In the genomic region with DNA sequence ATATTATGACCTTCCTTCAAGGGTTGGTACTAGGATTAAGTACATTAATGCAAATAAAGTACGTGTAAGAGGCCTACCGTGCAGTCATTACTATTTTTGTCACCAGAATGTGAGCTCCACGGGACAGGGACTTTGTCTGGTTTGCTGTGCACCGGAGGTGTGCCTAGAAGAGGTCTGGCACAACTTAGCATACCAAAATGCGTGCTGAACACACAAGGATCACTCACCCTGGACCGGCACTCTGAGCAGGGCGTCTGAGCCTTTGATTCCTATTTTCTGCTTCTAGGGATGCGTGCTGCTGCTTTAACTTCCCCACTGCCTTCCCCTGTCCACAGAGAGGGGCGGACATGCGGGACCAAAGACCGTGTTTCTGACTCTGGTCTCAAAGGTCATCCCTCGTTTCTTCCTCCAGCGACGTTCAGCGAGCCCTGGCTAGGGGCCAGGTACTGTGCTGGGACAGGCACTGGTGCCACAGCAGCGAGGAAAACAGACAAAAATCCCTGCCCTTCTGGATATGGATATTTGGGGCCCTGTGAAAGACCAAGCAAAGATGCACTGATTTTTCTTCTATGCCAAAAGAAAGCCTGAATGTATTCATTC, we compare ENCODE assay signal across 1 cellular context.
TF ChIP-seq lines count a peak whose summit lies in the region.

No MANE protein-coding gene starts in this region.

TF ChIP-seq in HepG2, 621 proteins besides CTCF, POLR2A, EP300 and RAD21:
- TF ChIP-seq, protein P1, sequence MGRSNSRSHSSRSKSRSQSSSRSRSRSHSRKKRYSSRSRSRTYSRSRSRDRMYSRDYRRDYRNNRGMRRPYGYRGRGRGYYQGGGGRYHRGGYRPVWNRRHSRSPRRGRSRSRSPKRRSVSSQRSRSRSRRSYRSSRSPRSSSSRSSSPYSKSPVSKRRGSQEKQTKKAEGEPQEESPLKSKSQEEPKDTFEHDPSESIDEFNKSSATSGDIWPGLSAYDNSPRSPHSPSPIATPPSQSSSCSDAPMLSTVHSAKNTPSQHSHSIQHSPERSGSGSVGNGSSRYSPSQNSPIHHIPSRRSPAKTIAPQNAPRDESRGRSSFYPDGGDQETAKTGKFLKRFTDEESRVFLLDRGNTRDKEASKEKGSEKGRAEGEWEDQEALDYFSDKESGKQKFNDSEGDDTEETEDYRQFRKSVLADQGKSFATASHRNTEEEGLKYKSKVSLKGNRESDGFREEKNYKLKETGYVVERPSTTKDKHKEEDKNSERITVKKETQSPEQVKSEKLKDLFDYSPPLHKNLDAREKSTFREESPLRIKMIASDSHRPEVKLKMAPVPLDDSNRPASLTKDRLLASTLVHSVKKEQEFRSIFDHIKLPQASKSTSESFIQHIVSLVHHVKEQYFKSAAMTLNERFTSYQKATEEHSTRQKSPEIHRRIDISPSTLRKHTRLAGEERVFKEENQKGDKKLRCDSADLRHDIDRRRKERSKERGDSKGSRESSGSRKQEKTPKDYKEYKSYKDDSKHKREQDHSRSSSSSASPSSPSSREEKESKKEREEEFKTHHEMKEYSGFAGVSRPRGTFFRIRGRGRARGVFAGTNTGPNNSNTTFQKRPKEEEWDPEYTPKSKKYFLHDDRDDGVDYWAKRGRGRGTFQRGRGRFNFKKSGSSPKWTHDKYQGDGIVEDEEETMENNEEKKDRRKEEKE (IDR thresholded peaks at IDR 0.05), result no peak
- peak; percentile 8; the same call in 1 of the 2 replicates for TF ChIP-seq HDAC1 (CRISPR knock-in tag; IDR thresholded peaks at IDR 0.05)
- no peak for TF ChIP-seq FOXP1 (IDR thresholded peaks at IDR 0.05)
- TF ChIP-seq FOXP1 (CRISPR knock-in tag; IDR thresholded peaks at IDR 0.05), result no peak
- no peak for TF ChIP-seq ZBTB42 (CRISPR knock-in tag; IDR thresholded peaks at IDR 0.05)
- no peak for TF ChIP-seq EED (CRISPR knock-in tag; IDR thresholded peaks at IDR 0.05)
- TF ChIP-seq ZNF792 (CRISPR knock-in tag; IDR thresholded peaks at IDR 0.05), result no peak
- peak; percentile 39 for TF ChIP-seq HNF4G (IDR thresholded peaks at IDR 0.05; ENCODE audit: borderline replicate concordance, low read depth, low read length)
- TF ChIP-seq HNF4G (CRISPR knock-in tag; IDR thresholded peaks at IDR 0.05; ENCODE audit: borderline replicate concordance, low read depth), result no peak
- no peak for TF ChIP-seq ZSCAN29 (CRISPR knock-in tag; conservative IDR thresholded peaks at IDR 0.05)
- TF ChIP-seq, protein P2, sequence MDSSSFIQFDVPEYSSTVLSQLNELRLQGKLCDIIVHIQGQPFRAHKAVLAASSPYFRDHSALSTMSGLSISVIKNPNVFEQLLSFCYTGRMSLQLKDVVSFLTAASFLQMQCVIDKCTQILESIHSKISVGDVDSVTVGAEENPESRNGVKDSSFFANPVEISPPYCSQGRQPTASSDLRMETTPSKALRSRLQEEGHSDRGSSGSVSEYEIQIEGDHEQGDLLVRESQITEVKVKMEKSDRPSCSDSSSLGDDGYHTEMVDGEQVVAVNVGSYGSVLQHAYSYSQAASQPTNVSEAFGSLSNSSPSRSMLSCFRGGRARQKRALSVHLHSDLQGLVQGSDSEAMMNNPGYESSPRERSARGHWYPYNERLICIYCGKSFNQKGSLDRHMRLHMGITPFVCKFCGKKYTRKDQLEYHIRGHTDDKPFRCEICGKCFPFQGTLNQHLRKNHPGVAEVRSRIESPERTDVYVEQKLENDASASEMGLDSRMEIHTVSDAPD (CRISPR knock-in tag; IDR thresholded peaks at IDR 0.05), result no peak
- TF ChIP-seq SALL1 (CRISPR knock-in tag; IDR thresholded peaks at IDR 0.05), result peak; percentile 35; the same call in 1 of the 2 replicates
- 0 out of 2 replicates have a peak, but pooled peaks have one; percentile 29 for TF ChIP-seq ZNF501 (CRISPR knock-in tag; IDR thresholded peaks at IDR 0.05)
- no peak for TF ChIP-seq ZNF350 (CRISPR knock-in tag; IDR thresholded peaks at IDR 0.05; ENCODE audit: borderline replicate concordance, low read depth)
- no peak for TF ChIP-seq ASH2L (IDR thresholded peaks at IDR 0.05; ENCODE audit: insufficient read length, low read depth, low read length)
- 0 out of 2 replicates have a peak, but pooled peaks have one; percentile 35 for TF ChIP-seq PHF21A (CRISPR knock-in tag; IDR thresholded peaks at IDR 0.05)
- TF ChIP-seq HNF4A (CRISPR knock-in tag; IDR thresholded peaks at IDR 0.05), result peak; percentile 79
